ENCODE assay signal across 12 cellular contexts in genomic region chr12:57135939-57136338, GRCh38. TPM values are rescaled to one million over a fixed set of nuclear protein-coding genes. Genes with fewer than 3 reads are reported as not detected.
A peak's percentile ranks its signal among the peaks of the same experiment; 100 is the strongest.
DNase-seq lines count a peak whose midpoint lies in the region; ATAC-seq and TF ChIP-seq lines count a peak whose summit lies in the region.
"Had no signal": no experiment of that assay in that cellular context is flagged by ENCODE, and none has a peak within 500 bp of the region (broad histone marks: within the 10 kb centered on the region; RNA-seq: fewer than 3 reads in every experiment).

No MANE protein-coding gene starts in this region.

- peaks cover 14 to 17% of the 10 kb centered on the region in 2 donors for H3K27me3 Mint-ChIP-seq in natural killer cell treated with Interleukin-12 subunit alpha and Interleukin-12 subunit beta and Interleukin-15 and Interleukin-18, amount 100 ng/mL, for 72 hours
- H3K27me3 Mint-ChIP-seq in natural killer cell (ENCODE audit: low read depth in 2 of 2): peaks cover 4 to 24% of the 10 kb centered on the region in 2 donors
- H3K27me3 Mint-ChIP-seq in progenitor cell of endocrine pancreas: peaks cover 3% of the 10 kb centered on the region

- H3K4me1 ChIP-seq in osteoblast (ENCODE audit: insufficient read depth, low read length): peaks cover 92% of the 10 kb centered on the region

- no peaks in the 10 kb centered on the region for H3K9me3 ChIP-seq in osteoblast (ENCODE audit: low read depth, low read length)
- H3K9me3 ChIP-seq: A549 had no signal

- peaks cover 37% of the 10 kb centered on the region for H3K36me3 ChIP-seq in osteoblast (ENCODE audit: insufficient read depth, low read length)

- H3K4me3 Mint-ChIP-seq in natural killer cell treated with Interleukin-12 subunit alpha and Interleukin-12 subunit beta and Interleukin-15 and Interleukin-18, amount 100 ng/mL, for 72 hours: no peak overlapping the region
- H3K4me3 Mint-ChIP-seq in natural killer cell (no peak overlapping the region), progenitor cell of endocrine pancreas (ENCODE audit: low read depth) (no peak overlapping the region)
- H3K4me3 Mint-ChIP-seq: activated naive CD4-positive, alpha-beta T cell treated with anti-CD3 and anti-CD28 coated beads, Interleukin-2, amount 10 ng/mL, durations not matched to agents 7 days and 5 days had no signal

- no peaks in the 10 kb centered on the region for H3K36me3 Mint-ChIP-seq in natural killer cell treated with Interleukin-12 subunit alpha and Interleukin-12 subunit beta and Interleukin-15 and Interleukin-18, amount 100 ng/mL, for 72 hours
- H3K36me3 Mint-ChIP-seq in natural killer cell (no peaks in the 10 kb centered on the region), progenitor cell of endocrine pancreas (ENCODE audit: insufficient read depth) (peaks cover 11% of the 10 kb centered on the region)
- H3K36me3 Mint-ChIP-seq: activated naive CD4-positive, alpha-beta T cell treated with anti-CD3 and anti-CD28 coated beads, Interleukin-2, amount 10 ng/mL, durations not matched to agents 7 days and 5 days had no signal

- peak overlapping the region; percentile 61 for H3K4me2 ChIP-seq in osteoblast (ENCODE audit: insufficient read depth, low read length)
- H3K4me2 ChIP-seq: A549 had no signal

- peaks cover 94% of the 10 kb centered on the region for H3K79me2 ChIP-seq in osteoblast (ENCODE audit: insufficient read depth, low read length)

- H3K27ac Mint-ChIP-seq in natural killer cell treated with Interleukin-12 subunit alpha and Interleukin-12 subunit beta and Interleukin-15 and Interleukin-18, amount 100 ng/mL, for 72 hours: no peak overlapping the region
- no peak overlapping the region for H3K27ac Mint-ChIP-seq in natural killer cell
- no peak overlapping the region for H3K27ac Mint-ChIP-seq in progenitor cell of endocrine pancreas
- H3K27ac Mint-ChIP-seq: activated naive CD4-positive, alpha-beta T cell treated with anti-CD3 and anti-CD28 coated beads, Interleukin-2, amount 10 ng/mL, durations not matched to agents 7 days and 5 days had no signal

- TF ChIP-seq CTCF in natural killer cell (IDR thresholded peaks at IDR 0.05): no peak
- no peak for TF ChIP-seq CTCF in osteoblast (IDR thresholded peaks at IDR 0.05; ENCODE audit: extremely low read depth, low read depth, low read length)
- no peak for TF ChIP-seq CTCF in progenitor cell of endocrine pancreas (IDR thresholded peaks at IDR 0.05; ENCODE audit: unreplicated experiment)

- peak; percentile 54 for DNase-seq in natural killer cell treated with Interleukin-12 subunit alpha and Interleukin-12 subunit beta and Interleukin-15 and Interleukin-18, amount 100 ng/mL, for 72 hours (ENCODE audit: low spot score)
- DNase-seq in natural killer cell: no peak
- peak; percentile 83 for DNase-seq in left ventricle myocardium superior
- DNase-seq in osteoblast (ENCODE audit: insufficient read length, low spot score, missing footprints): no peak
- DNase-seq in mucosa of gallbladder (ENCODE audit: low spot score): no peak
- no peak for DNase-seq in progenitor cell of endocrine pancreas (ENCODE audit: low spot score, unreplicated experiment)
- no peak for DNase-seq in NCI-H446 (lab: John Stamatoyannopoulos, UW)
- DNase-seq: activated naive CD4-positive, alpha-beta T cell treated with anti-CD3 and anti-CD28 coated beads, Interleukin-2, amount 10 ng/mL, durations not matched to agents 7 days and 5 days; left colon; MV-4-11 had no signal

- peaks cover 3 to 4% of the 10 kb centered on the region in 2 donors for H3K4me1 Mint-ChIP-seq in natural killer cell treated with Interleukin-12 subunit alpha and Interleukin-12 subunit beta and Interleukin-15 and Interleukin-18, amount 100 ng/mL, for 72 hours (ENCODE audit: low read depth in 2 of 2)
- H3K4me1 Mint-ChIP-seq in natural killer cell: no peaks in the 10 kb centered on the region
- H3K4me1 Mint-ChIP-seq in progenitor cell of endocrine pancreas (ENCODE audit: low read depth): peaks cover 32% of the 10 kb centered on the region
- H3K4me1 Mint-ChIP-seq: activated naive CD4-positive, alpha-beta T cell treated with anti-CD3 and anti-CD28 coated beads, Interleukin-2, amount 10 ng/mL, durations not matched to agents 7 days and 5 days had no signal

- intact Hi-C loops in natural killer cell (cut with micrococcal nuclease) (no loop called here), left ventricle myocardium superior (cut with micrococcal nuclease) (no loop called here)

- peak overlapping the region; percentile 70 for H3K27ac ChIP-seq in osteoblast (ENCODE audit: low read depth, low read length)

- H2AFZ ChIP-seq in osteoblast (ENCODE audit: low read length): no peak overlapping the region

- peak overlapping the region; percentile 53 for H3K4me3 ChIP-seq in osteoblast (ENCODE audit: insufficient read depth, low read length)
- H3K4me3 ChIP-seq: A549 had no signal

- H3K9me3 Mint-ChIP-seq in natural killer cell treated with Interleukin-12 subunit alpha and Interleukin-12 subunit beta and Interleukin-15 and Interleukin-18, amount 100 ng/mL, for 72 hours: no peaks in the 10 kb centered on the region
- H3K9me3 Mint-ChIP-seq in natural killer cell (no peaks in the 10 kb centered on the region), progenitor cell of endocrine pancreas (ENCODE audit: low read depth) (no peaks in the 10 kb centered on the region)
- H3K9me3 Mint-ChIP-seq: activated naive CD4-positive, alpha-beta T cell treated with anti-CD3 and anti-CD28 coated beads, Interleukin-2, amount 10 ng/mL, durations not matched to agents 7 days and 5 days had no signal

- peaks cover 61% of the 10 kb centered on the region for H4K20me1 ChIP-seq in osteoblast (ENCODE audit: insufficient read depth, low read length)

- H3K27me3 ChIP-seq in osteoblast (ENCODE audit: insufficient read depth, low read length): no peaks in the 10 kb centered on the region

- ATAC-seq in natural killer cell treated with Interleukin-12 subunit alpha and Interleukin-12 subunit beta and Interleukin-15 and Interleukin-18, amount 100 ng/mL, for 72 hours: no peak
- ATAC-seq in natural killer cell (no peak), left ventricle myocardium superior (peak; percentile 66), GM19395 (IDR thresholded peaks at IDR 0.05; ENCODE audit: unreplicated experiment) (no peak)
- ATAC-seq: A549, left colon had no signal

RNA-seq across cellular contexts. Expression of gene LRP1, which starts 7.7 kb away (rescaled TPM):
- under 1 TPM; 0.42 to 0.45 TPM for total RNA-seq in natural killer cell treated with Interleukin-12 subunit alpha and Interleukin-12 subunit beta and Interleukin-15 and Interleukin-18, amount 100 ng/mL, for 72 hours
- total RNA-seq in natural killer cell: 10 to 100 TPM in 1 of 3 donors, 1 to 10 TPM in 2; 6.7 to 13.1 (median 9.5) TPM
- 108 TPM for total RNA-seq in left ventricle myocardium superior
- total RNA-seq in osteoblast: 744 and 789 TPM in 2 replicates
- 241 TPM for total RNA-seq in mucosa of gallbladder
- 93.4 and 95.7 TPM in 2 replicates for total RNA-seq in progenitor cell of endocrine pancreas

RNA-seq across cellular contexts. Expression of gene LRP1-AS, which starts 11.5 kb away (rescaled TPM):
- total RNA-seq in natural killer cell treated with Interleukin-12 subunit alpha and Interleukin-12 subunit beta and Interleukin-15 and Interleukin-18, amount 100 ng/mL, for 72 hours: not detected
- total RNA-seq in natural killer cell (not detected), left ventricle myocardium superior (not detected), osteoblast (not detected in 2 replicates), mucosa of gallbladder (not detected), progenitor cell of endocrine pancreas (not detected in 2 replicates)
- total RNA-seq: left colon had no signal

RNA-seq across cellular contexts. Expression of gene STAT6, which starts 24.8 kb away (rescaled TPM):
- 100 to 1,000 TPM; 158 to 198 TPM for total RNA-seq in natural killer cell treated with Interleukin-12 subunit alpha and Interleukin-12 subunit beta and Interleukin-15 and Interleukin-18, amount 100 ng/mL, for 72 hours
- total RNA-seq in natural killer cell (100 to 1,000 TPM; 277 to 340 (median 319) TPM), left ventricle myocardium superior (46.1 TPM), osteoblast (149 and 167 TPM in 2 replicates), mucosa of gallbladder (287 TPM), progenitor cell of endocrine pancreas (130 and 136 TPM in 2 replicates)

RNA-seq across cellular contexts. Expression of gene NAB2, which starts 47.0 kb away (rescaled TPM):
- total RNA-seq in natural killer cell treated with Interleukin-12 subunit alpha and Interleukin-12 subunit beta and Interleukin-15 and Interleukin-18, amount 100 ng/mL, for 72 hours: 1 to 10 TPM; 7.7 to 8.0 TPM
- total RNA-seq in natural killer cell: 1 to 10 TPM; 4.2 to 7.0 (median 5.4) TPM
- 10.9 TPM for total RNA-seq in left ventricle myocardium superior
- 53.6 and 70.9 TPM in 2 replicates for total RNA-seq in osteoblast
- total RNA-seq in mucosa of gallbladder: 21.4 TPM
- 13.4 and 13.8 TPM in 2 replicates for total RNA-seq in progenitor cell of endocrine pancreas

RNA-seq across cellular contexts. Expression of gene NEMP1, which starts 57.3 kb away (rescaled TPM):
- 10 to 100 TPM; 25.5 to 34.1 TPM for total RNA-seq in natural killer cell treated with Interleukin-12 subunit alpha and Interleukin-12 subunit beta and Interleukin-15 and Interleukin-18, amount 100 ng/mL, for 72 hours
- 10 to 100 TPM; 11.1 to 16.7 (median 12.1) TPM for total RNA-seq in natural killer cell
- 3.7 TPM for total RNA-seq in left ventricle myocardium superior
- total RNA-seq in osteoblast: 6.5 and 7.7 TPM in 2 replicates
- total RNA-seq in mucosa of gallbladder: 11.4 TPM
- 24.2 and 26.5 TPM in 2 replicates for total RNA-seq in progenitor cell of endocrine pancreas

Comparison
In these comparisons a context has a peak if more than half of its experiments do, and no peak if none do; other contexts are left out.
1. DNase-seq: peak in natural killer cell treated with Interleukin-12 subunit alpha and Interleukin-12 subunit beta and Interleukin-15 and Interleukin-18, amount 100 ng/mL, for 72 hours (single experiment) and left ventricle myocardium superior (single experiment); none in natural killer cell (single experiment), osteoblast (single experiment), mucosa of gallbladder (single experiment), progenitor cell of endocrine pancreas (single experiment) and NCI-H446 (0 of 2).
2. RNA of gene LRP1, which starts 7.7 kb away (total RNA-seq): 744 to 789 TPM in osteoblast, 241 TPM in mucosa of gallbladder (single experiment), 108 TPM in left ventricle myocardium superior (single experiment), 93.4 to 95.7 TPM in progenitor cell of endocrine pancreas and 6.7 to 13.1 TPM in natural killer cell; 0.42 to 0.45 TPM in natural killer cell treated with Interleukin-12 subunit alpha and Interleukin-12 subunit beta and Interleukin-15 and Interleukin-18, amount 100 ng/mL, for 72 hours; every median in the first group is over 4 times any median in the second.